7 cellular contexts compared by ENCODE assay signal in the genomic region with DNA sequence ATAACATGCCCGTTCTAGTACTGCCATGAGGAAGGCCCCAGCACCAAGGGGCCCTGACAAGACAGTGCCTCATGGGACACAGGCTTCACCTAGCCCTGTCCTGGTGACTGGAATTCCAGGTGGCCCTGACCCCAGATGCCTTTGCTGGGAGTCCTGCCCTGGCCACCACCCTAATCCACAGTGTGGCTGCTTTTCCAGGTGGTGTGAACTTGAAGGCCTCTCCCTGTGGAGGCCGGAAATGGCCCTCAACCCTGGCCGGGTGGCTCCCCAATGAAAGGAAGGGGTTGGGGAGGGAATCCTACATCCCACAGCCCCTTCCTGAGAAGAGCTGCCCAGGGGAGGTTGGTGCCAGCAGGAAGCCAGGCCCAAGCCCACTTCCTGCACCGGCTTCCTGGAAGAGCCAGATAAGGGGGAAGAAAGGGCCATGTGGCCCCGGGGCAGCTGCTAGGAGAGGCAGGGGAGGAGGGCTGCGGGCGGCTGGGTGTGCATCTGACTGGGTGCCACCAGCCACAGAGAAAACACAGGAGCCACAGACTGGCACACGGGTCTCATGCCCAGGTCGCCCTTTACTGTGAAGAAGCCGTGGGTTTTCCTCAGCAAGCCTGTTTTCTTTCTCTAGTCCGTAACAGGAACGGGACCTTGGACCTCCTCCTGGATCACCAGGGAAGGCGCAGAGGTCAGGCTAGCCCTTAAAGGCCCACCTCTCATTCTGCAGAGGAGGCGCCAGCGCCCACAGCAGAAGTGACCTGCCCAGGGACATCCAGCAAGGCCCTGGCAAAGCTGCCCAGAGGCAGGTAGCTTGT. TPM values are rescaled to one million over a fixed set of nuclear protein-coding genes. Genes with fewer than 3 reads are reported as not detected.
DNase-seq lines count a peak whose midpoint lies in the region; ATAC-seq and TF ChIP-seq lines count a peak whose summit lies in the region.

No MANE protein-coding gene starts in this region.

- TF ChIP-seq CTCF in liver (IDR thresholded peaks at IDR 0.05; ENCODE audit: low read depth, low read length, missing input control): no peak
- TF ChIP-seq CTCF in thyroid gland (IDR thresholded peaks at IDR 0.05): no peak

- no peak overlapping the region for H3K4me3 ChIP-seq in liver (ENCODE audit: low read depth in 1 of 3, low read length in 3 of 3)
- H3K4me3 ChIP-seq in thyroid gland (replicated peaks in 1 of 3): no peak overlapping the region

- H3K9me3 ChIP-seq in liver (ENCODE audit: control insufficient read depth in 4 of 4, low read length in 3 of 4) (no peaks in the 10 kb centered on the region), thyroid gland (no peaks in the 10 kb centered on the region)

- H3K27ac ChIP-seq in liver (ENCODE audit: low read depth in 1 of 2, low read length in 2 of 2) (peak overlapping the region; percentile 3 to 37), thyroid gland (peak overlapping the region; percentile 38 to 70 (median 44))

- peaks cover 13 to 43% (median 33%) of the 10 kb centered on the region in 4 donors for H3K4me1 ChIP-seq in liver (ENCODE audit: control insufficient read depth in 4 of 4, insufficient read depth in 4 of 4, low read length in 3 of 4)
- H3K4me1 ChIP-seq in thyroid gland: peaks cover 17 to 47% of the 10 kb centered on the region in 2 donors

- TF ChIP-seq POLR2A in thyroid gland (IDR thresholded peaks at IDR 0.05): no peak

- ATAC-seq in GM18498 (IDR thresholded peaks at IDR 0.05; ENCODE audit: unreplicated experiment): no peak

- WGBS in liver: 49% methylated on average over 15 of the region's 15 CpGs
- WGBS in thyroid gland, 2 donors: 70% methylated on average over 7 to 11 of the region's 15 CpGs

- H3K27me3 ChIP-seq in liver (ENCODE audit: control insufficient read depth in 4 of 4, insufficient read depth in 4 of 4, low read length in 3 of 4): no peaks in the 10 kb centered on the region
- no peaks in the 10 kb centered on the region for H3K27me3 ChIP-seq in thyroid gland

- no peak overlapping the region for H3K9ac ChIP-seq in liver (ENCODE audit: low read depth in 1 of 2, low read length in 2 of 2)

- intact Hi-C loops in thyroid gland (cut with DNase I): no loop called here

- H3K36me3 ChIP-seq in liver (ENCODE audit: control insufficient read depth in 4 of 4, insufficient read depth in 3 of 4, low read depth in 1 of 4, low read length in 3 of 4) (no peaks in the 10 kb centered on the region), thyroid gland (no peaks in the 10 kb centered on the region)

- DNase-seq in activated gamma-delta T cell (lab: John Stamatoyannopoulos, UW) (peak; percentile 37), thyroid gland (peak in 1 of 2 donors; percentile 25), NCI-H526 (lab: John Stamatoyannopoulos, UW) (no peak), SW 1271 (lab: John Stamatoyannopoulos, UW) (no peak)

- TF ChIP-seq RAD21 in liver (IDR thresholded peaks at IDR 0.05): no peak

TF ChIP-seq in PFSK-1, 5 proteins besides CTCF, POLR2A, EP300 and RAD21:
- TF ChIP-seq POLR2AphosphoS5 (IDR thresholded peaks at IDR 0.05; ENCODE audit: low read depth, low read length): no peak
- peak; percentile 18 for TF ChIP-seq FOXP2 (optimal IDR thresholded peaks at IDR 0.05; ENCODE audit: borderline replicate concordance, extremely low read depth, extremely low read length, insufficient read depth)

TF ChIP-seq in liver, 16 proteins besides CTCF, POLR2A, EP300 and RAD21:
- TF ChIP-seq, protein P1, sequence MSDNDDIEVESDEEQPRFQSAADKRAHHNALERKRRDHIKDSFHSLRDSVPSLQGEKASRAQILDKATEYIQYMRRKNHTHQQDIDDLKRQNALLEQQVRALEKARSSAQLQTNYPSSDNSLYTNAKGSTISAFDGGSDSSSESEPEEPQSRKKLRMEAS (IDR thresholded peaks at IDR 0.05): peak; percentile 48
- TF ChIP-seq HNF4G (IDR thresholded peaks at IDR 0.05) (no peak), SP1 (IDR thresholded peaks at IDR 0.05) (peak; percentile 13), HNF4A (conservative IDR thresholded peaks at IDR 0.05) (peak in 1 of 2 donors; percentile 27), RXRA (IDR thresholded peaks at IDR 0.05) (peak in 1 of 2 donors; percentile 28), NR2F2 (IDR thresholded peaks at IDR 0.05) (peak; percentile 91)
TF ChIP-seq in liver: peak in this region for 5.

RNA-seq across cellular contexts. Expression of gene LSM4, which starts 4.7 kb away (rescaled TPM):
- 257 TPM for polyA plus RNA-seq in PFSK-1 (2012; ENCODE audit: insufficient read length, low read depth)
- 100 to 1,000 TPM in 1 of 2 donors, 10 to 100 TPM in 1; 42.4 to 100 TPM for total RNA-seq in liver
- 10 to 100 TPM; 68.4 to 81.9 TPM for polyA plus RNA-seq in liver
- 100 to 1,000 TPM in 2 of 4 donors, 10 to 100 TPM in 2; 55.2 to 203 (median 140) TPM for total RNA-seq in thyroid gland

RNA-seq across cellular contexts. Expression of gene PGPEP1, which starts 22.2 kb away (rescaled TPM):
- polyA plus RNA-seq in PFSK-1 (2012; ENCODE audit: insufficient read length, low read depth): 10.6 TPM
- total RNA-seq in liver: 10 to 100 TPM; 21.5 to 48.3 TPM
- 10 to 100 TPM; 15.8 to 30.8 TPM for polyA plus RNA-seq in liver
- total RNA-seq in thyroid gland: 10 to 100 TPM; 23.5 to 44.0 (median 27.9) TPM

RNA-seq across cellular contexts. Expression of gene JUND, which starts 36.8 kb away (rescaled TPM):
- polyA plus RNA-seq in PFSK-1 (2012; ENCODE audit: insufficient read length, low read depth): 185 TPM
- total RNA-seq in liver (100 to 1,000 TPM in 1 of 2 donors, 10 to 100 TPM in 1; 36.9 to 103 TPM), thyroid gland (100 to 1,000 TPM; 193 to 394 (median 316) TPM)
- polyA plus RNA-seq in liver: 10 to 100 TPM; 12.8 to 46.7 TPM

RNA-seq across cellular contexts. Expression of gene IQCN, which starts 43.9 kb away (rescaled TPM):
- polyA plus RNA-seq in PFSK-1 (2012; ENCODE audit: insufficient read length, low read depth): 0.40 TPM
- total RNA-seq in liver (1 to 10 TPM in 1 of 2 donors, under 1 TPM in 1; 0.19 to 2.4 TPM), thyroid gland (10 to 100 TPM in 1 of 4 donors, 1 to 10 TPM in 3; 5.7 to 17.0 (median 8.9) TPM)
- under 1 TPM; 0.43 to 0.64 TPM for polyA plus RNA-seq in liver
